9 cellular contexts compared by ENCODE assay signal in the genomic region with DNA sequence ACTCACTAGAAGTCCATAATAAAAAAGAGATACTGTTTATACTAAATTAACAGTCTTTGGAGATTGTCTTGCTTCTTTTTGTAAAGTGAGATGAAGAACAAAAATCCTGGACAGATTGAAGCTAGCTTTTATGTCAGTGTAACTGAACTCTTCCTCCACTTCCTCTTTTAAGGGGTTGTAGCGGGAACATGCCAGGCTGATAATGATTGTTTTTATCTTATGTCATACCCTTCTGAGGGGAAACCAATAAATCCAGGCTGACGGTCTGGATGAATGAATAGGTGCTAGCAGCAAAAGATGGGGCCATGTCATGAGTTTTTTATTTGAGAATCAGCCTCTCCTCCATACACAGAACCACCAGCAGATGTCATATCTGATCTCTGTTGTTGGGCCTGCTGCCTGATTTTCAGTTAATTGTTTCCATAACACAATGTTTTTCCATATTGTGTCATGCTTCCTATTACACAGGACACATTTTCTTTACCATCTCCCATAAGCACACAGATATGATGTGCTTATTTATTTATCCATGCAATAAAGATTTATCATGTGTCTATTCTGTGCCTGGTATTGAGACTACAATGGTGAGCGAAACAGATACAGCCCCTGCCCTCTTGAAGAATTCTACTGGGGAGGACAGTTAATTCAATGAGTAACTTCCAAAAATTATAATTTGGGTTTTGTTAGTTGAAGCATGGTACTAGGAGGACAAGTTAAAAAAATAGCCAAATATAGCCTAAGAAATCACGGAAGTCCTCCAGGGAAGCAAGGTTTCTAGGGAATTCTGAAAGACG. TPM values are rescaled to one million over a fixed set of nuclear protein-coding genes. Genes with fewer than 3 reads are reported as not detected.
DNase-seq lines count a peak whose midpoint lies in the region; ATAC-seq and TF ChIP-seq lines count a peak whose summit lies in the region.
"Had no signal": no experiment of that assay in that cellular context is flagged by ENCODE, and none has a peak within 500 bp of the region (broad histone marks: within the 10 kb centered on the region; RNA-seq: fewer than 3 reads in every experiment).

No MANE protein-coding gene starts in this region.

- H3K4me3 ChIP-seq in RWPE2 (ENCODE audit: severe bottlenecking), result no peak overlapping the region
- H3K4me3 ChIP-seq in right cardiac atrium (ENCODE audit: low read length), result no peak overlapping the region
- H3K4me3 ChIP-seq in uterus, result no peak overlapping the region

- WGBS in right cardiac atrium, result 64% methylated on average over 5 of the region's 5 CpGs

- H3K27ac ChIP-seq in RWPE2 (ENCODE audit: poor library complexity, severe bottlenecking) (no peak overlapping the region), right cardiac atrium (ENCODE audit: low read length) (no peak overlapping the region), uterus (no peak overlapping the region)

- TF ChIP-seq POLR2A in uterus (IDR thresholded peaks at IDR 0.05), result no peak

- TF ChIP-seq CTCF in RWPE2 (IDR thresholded peaks at IDR 0.05; ENCODE audit: poor library complexity, severe bottlenecking), result peak; percentile 66
- no peak for TF ChIP-seq CTCF in uterus (IDR thresholded peaks at IDR 0.05)

- ATAC-seq in RWPE2 (ENCODE audit: low read depth) (0 out of 3 replicates have a peak, but pooled peaks have one; percentile 35), right cardiac atrium (no peak)
- ATAC-seq: activated T-helper 17 cell treated with anti-CD3 and anti-CD28 coated beads, Interleukin-2, amount 50 U/mL, for 72 hours had no signal

- intact Hi-C loops in right cardiac atrium (cut with DNase I) (no loop called here), uterus (cut with DNase I; ENCODE audit: low total_unique reads) (no loop called here)

- H3K27me3 ChIP-seq in RWPE2 (ENCODE audit: insufficient read depth, poor library complexity, severe bottlenecking) (no peaks in the 10 kb centered on the region), right cardiac atrium (ENCODE audit: control insufficient read depth, insufficient read depth) (no peaks in the 10 kb centered on the region), uterus (no peaks in the 10 kb centered on the region)

- H3K36me3 ChIP-seq in RWPE2 (ENCODE audit: low read depth) (no peaks in the 10 kb centered on the region), uterus (no peaks in the 10 kb centered on the region)

- DNase-seq in DMS114 treated with DMSO at 0.1 percent for 48 hours (lab: John Stamatoyannopoulos, UW; ENCODE audit: unreplicated experiment) (peak; percentile 12), Kasumi-1 (lab: John Stamatoyannopoulos, UW) (peak; percentile 42 to 61), RWPE2 (ENCODE audit: low spot score) (no peak), iris pigment epithelial cell (ENCODE audit: low read depth) (peak; percentile 37), right cardiac atrium (no peak), iPS-NIHi11 (ENCODE audit: low spot score) (no peak), cerebellum (ENCODE audit: low spot score) (no peak), uterus (no peak)

- H3K4me1 ChIP-seq in RWPE2 (ENCODE audit: insufficient read depth, poor library complexity, severe bottlenecking) (no peaks in the 10 kb centered on the region), right cardiac atrium (ENCODE audit: control insufficient read depth, insufficient read depth, low read length) (no peaks in the 10 kb centered on the region), uterus (no peaks in the 10 kb centered on the region)

- H3K9me3 ChIP-seq in RWPE2 (ENCODE audit: severe bottlenecking) (no peaks in the 10 kb centered on the region), right cardiac atrium (ENCODE audit: control insufficient read depth, low read length) (no peaks in the 10 kb centered on the region), uterus (no peaks in the 10 kb centered on the region)

RNA-seq across cellular contexts. Expression of a gene that starts 33.5 kb away (rescaled TPM):
- total RNA-seq in right cardiac atrium (10 to 100 TPM; 12.2 to 26.8 (median 16.3) TPM), cerebellum (33.6 TPM), uterus (10 to 100 TPM in 3 of 4 donors, 1 to 10 TPM in 1; 8.2 to 66.5 (median 35.6) TPM)
- 6.9 TPM for polyA plus RNA-seq in right cardiac atrium

Comparison
In these comparisons a context has a peak if more than half of its experiments do, and no peak if none do; other contexts are left out.
1. DNase-seq: peak in DMS114 treated with DMSO at 0.1 percent for 48 hours (single experiment), Kasumi-1 (2 of 2) and iris pigment epithelial cell (single experiment); none in RWPE2 (single experiment), right cardiac atrium (0 of 3), iPS-NIHi11 (single experiment), cerebellum (single experiment) and uterus (0 of 2).